In the genomic region with DNA sequence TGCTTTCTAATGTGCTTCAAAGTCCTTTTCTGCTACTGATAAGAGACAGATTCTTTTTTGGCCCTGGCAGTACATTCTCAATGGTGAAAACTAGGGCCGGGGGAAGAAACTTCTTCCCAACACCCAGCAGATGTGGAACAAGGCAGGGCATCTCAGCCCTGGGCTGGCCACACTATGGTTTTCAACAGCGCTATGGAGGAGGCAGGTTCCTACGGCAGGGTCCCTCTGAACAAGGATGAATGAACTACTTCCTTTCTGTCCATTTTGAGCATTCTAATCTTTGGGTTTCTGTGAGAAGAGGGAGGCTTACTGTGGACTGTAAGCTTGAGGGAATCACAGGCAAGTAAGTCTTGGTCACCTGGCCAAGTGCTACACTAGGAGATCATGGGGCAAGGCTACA, we compare ENCODE assay signal across 27 cellular contexts.
"Had no signal": no experiment of that assay in that cellular context is flagged by ENCODE, and none has a peak within 500 bp of the region (broad histone marks: within the 10 kb centered on the region; RNA-seq: fewer than 3 reads in every experiment).

No MANE protein-coding gene starts in this region.

- H3K27ac ChIP-seq: left lung, lower lobe of right lung, ovary, prostate gland, skin epidermis, spleen, suprapubic skin, thoracic aorta, tibial artery, upper lobe of right lung had no signal

- H3K36me3 ChIP-seq: left lung, lower lobe of right lung, ovary, prostate gland, spleen, suprapubic skin, upper lobe of right lung had no signal

- FAIRE-seq: keratinocyte, urothelium cell line had no signal

- H3K4me1 ChIP-seq: left lung, lower lobe of right lung, prostate gland, suprapubic skin, tibial artery, upper lobe of right lung had no signal

- H3K4me3 Mint-ChIP-seq: naive thymus-derived CD8-positive, alpha-beta T cell; nephron; neural crest cell; stimulated activated effector memory CD8-positive, alpha-beta T cell treated with anti-CD3 and anti-CD28 coated beads, Interleukin-12 subunit alpha, Interleukin-12 subunit beta, amount 100 ng/mL, for 72 hours; stimulated activated naive CD8-positive, alpha-beta T cell treated with anti-CD3 and anti-CD28 coated beads, Interleukin-15, Interleukin-2, amounts not matched to agents 100 ng/mL and 50 ng/mL, for 24 hours had no signal

- H3K4me3 ChIP-seq: left lung, lower lobe of right lung, ovary, prostate gland, skin epidermis, spleen, suprapubic skin, thoracic aorta, tibial artery, upper lobe of right lung had no signal

- H3K36me3 Mint-ChIP-seq: naive thymus-derived CD8-positive, alpha-beta T cell; stimulated activated effector memory CD8-positive, alpha-beta T cell treated with anti-CD3 and anti-CD28 coated beads, Interleukin-12 subunit alpha, Interleukin-12 subunit beta, amount 100 ng/mL, for 72 hours had no signal

- DNase-seq: hippocampal formation; left colon; left lung; lower lobe of right lung; mesenchymal stem cell; naive thymus-derived CD8-positive, alpha-beta T cell; nucleus accumbens; ovary; retina; right cardiac atrium; spleen; stimulated activated CD4-positive, alpha-beta T cell treated with anti-CD3 and anti-CD28 coated beads, Interleukin-4, amount 100 ng/mL, for 24 hours; stimulated activated naive CD4-positive, alpha-beta T cell; tibial artery; trophoblast cell; upper lobe of right lung had no signal

- H3K4me1 Mint-ChIP-seq: naive thymus-derived CD8-positive, alpha-beta T cell; nephron; stimulated activated effector memory CD8-positive, alpha-beta T cell treated with anti-CD3 and anti-CD28 coated beads, Interleukin-12 subunit alpha, Interleukin-12 subunit beta, amount 100 ng/mL, for 72 hours had no signal

- H3K27me3 ChIP-seq: left lung, ovary, suprapubic skin, tibial artery, upper lobe of right lung had no signal

- H3K9me3 Mint-ChIP-seq: naive thymus-derived CD8-positive, alpha-beta T cell; nephron; neural crest cell; stimulated activated effector memory CD8-positive, alpha-beta T cell treated with anti-CD3 and anti-CD28 coated beads, Interleukin-12 subunit alpha, Interleukin-12 subunit beta, amount 100 ng/mL, for 72 hours; stimulated activated naive CD8-positive, alpha-beta T cell treated with anti-CD3 and anti-CD28 coated beads, Interleukin-15, Interleukin-2, amounts not matched to agents 100 ng/mL and 50 ng/mL, for 24 hours had no signal

- H3K9me3 ChIP-seq: left lung, lower lobe of right lung, ovary, prostate gland, spleen, suprapubic skin, thoracic aorta, tibial artery, upper lobe of right lung had no signal

- H3K27ac Mint-ChIP-seq: nephron; stimulated activated effector memory CD8-positive, alpha-beta T cell treated with anti-CD3 and anti-CD28 coated beads, Interleukin-12 subunit alpha, Interleukin-12 subunit beta, amount 100 ng/mL, for 72 hours; stimulated activated naive CD8-positive, alpha-beta T cell treated with anti-CD3 and anti-CD28 coated beads, Interleukin-15, Interleukin-2, amounts not matched to agents 100 ng/mL and 50 ng/mL, for 24 hours had no signal

- ATAC-seq: left colon; left lung; lower lobe of right lung; naive thymus-derived CD8-positive, alpha-beta T cell; right cardiac atrium; sciatic nerve; stimulated activated effector memory CD8-positive, alpha-beta T cell treated with anti-CD3 and anti-CD28 coated beads, Interleukin-12 subunit alpha, Interleukin-12 subunit beta, amount 100 ng/mL, for 72 hours; upper lobe of right lung had no signal
